ENCODE assay signal across 8 cellular contexts in genomic region chr1:50977575-50978143, GRCh38. TPM values are rescaled to one million over a fixed set of nuclear protein-coding genes. Genes with fewer than 3 reads are reported as not detected.
DNase-seq lines count a peak whose midpoint lies in the region; ATAC-seq and TF ChIP-seq lines count a peak whose summit lies in the region.

No MANE protein-coding gene starts in this region.

- H3K9me3 ChIP-seq in Panc1 (ENCODE audit: control insufficient read depth, insufficient read depth, low read depth, low read length): no peaks in the 10 kb centered on the region
- no peaks in the 10 kb centered on the region for H3K9me3 ChIP-seq in iPS-18c (ENCODE audit: control insufficient read depth, insufficient read depth, low read length)

- peak overlapping the region; percentile 80 to 83 for H3K4me3 ChIP-seq in Panc1 (ENCODE audit: low read depth in 2 of 2, low read length in 2 of 2)
- peak overlapping the region; percentile 82 for H3K4me3 ChIP-seq in brain microvascular endothelial cell (ENCODE audit: low read depth, low read length)
- H3K4me3 ChIP-seq in iPS-18c (ENCODE audit: insufficient read depth, low read depth, low read length): peak overlapping the region; percentile 65
- H3K4me3 ChIP-seq in skeletal muscle cell (ENCODE audit: low read depth, low read length): peak overlapping the region; percentile 79

- H3K36me3 ChIP-seq in Panc1 (ENCODE audit: control insufficient read depth, insufficient read depth, low read length) (peaks cover 5% of the 10 kb centered on the region; the same call in 1 of the 2 replicates), brain microvascular endothelial cell (replicated peaks) (no peaks in the 10 kb centered on the region)

- ATAC-seq in GM18508 (IDR thresholded peaks at IDR 0.05; ENCODE audit: insufficient read depth, unreplicated experiment) (peak; percentile 3), HG02981 (IDR thresholded peaks at IDR 0.05; ENCODE audit: unreplicated experiment) (peak; percentile 53), Panc1 (peak; percentile 85)

- intact Hi-C loops in Panc1 (cut with micrococcal nuclease; ENCODE audit: unreplicated experiment): loop anchor here (2.0 to 10.0 kb wide), 3 partner anchors 67 to 210 kb away; no protein-coding TSS in a partner anchor

- no TSS peak for BruUV-seq in Panc1 (replicated peaks; lab: Mats Ljungman, UMichigan)

- H3K27me3 ChIP-seq in Panc1 (ENCODE audit: control insufficient read depth, insufficient read depth, low read length) (no peaks in the 10 kb centered on the region), brain microvascular endothelial cell (replicated peaks) (no peaks in the 10 kb centered on the region)

- in situ Hi-C loops in Panc1 (cut with HindIII; ENCODE audit: low pct_unique_long_range_greater_than_20kb, low sequenced_read_pairs): no loop called here
- in situ Hi-C loops in brain microvascular endothelial cell (cut with HindIII; ENCODE audit: low pct_ligation_motif_present, low sequenced_read_pairs): no loop called here

- TF ChIP-seq CTCF in Panc1 (IDR thresholded peaks at IDR 0.05): no peak
- no peak for TF ChIP-seq CTCF in brain microvascular endothelial cell (IDR thresholded peaks at IDR 0.05; ENCODE audit: low read depth, low read length, missing control alignments)

- H3K4me1 ChIP-seq in Panc1 (ENCODE audit: control insufficient read depth, insufficient read depth, low read length): peaks cover 50% of the 10 kb centered on the region

- POLR2A ChIA-PET in Panc1 (lab: Charles Lee): interaction anchor here (0.6 to 1.1 kb wide), 4 partner anchors 9 to 212 kb away, joined by 3 to 9 read pairs (median 4); no protein-coding TSS in a partner anchor

- CTCF ChIA-PET in Panc1 (lab: Charles Lee): interaction anchor here (1.0 kb wide), 2 partner anchors 18 to 211 kb away, joined by 3 read pairs; partner anchors contain the start of gene FAF1

- DNase-seq in C1 segment of cervical spinal cord (lab: John Stamatoyannopoulos, UW) (peak in 12 of 14 donors; percentile 12 to 85 (median 42)), Panc1 (ENCODE audit: low read depth, low spot score) (no peak), brain microvascular endothelial cell (no peak), skeletal muscle cell (ENCODE audit: low read depth) (no peak), kidney glomerular epithelial cell (lab: John Stamatoyannopoulos, UW) (no peak)

- H3K27ac ChIP-seq in Panc1 (ENCODE audit: low read length) (peak overlapping the region; percentile 100), brain microvascular endothelial cell (peak overlapping the region; percentile 20)

RNA-seq across cellular contexts. Expression of gene CDKN2C, which starts 7.6 kb away (rescaled TPM):
- total RNA-seq in Panc1 (2021; ENCODE audit: unreplicated experiment): 50.4 TPM
- 32.4 TPM for polyA plus RNA-seq in Panc1 (2012; ENCODE audit: insufficient read length)

RNA-seq across cellular contexts. Expression of gene FAF1, which starts 17.6 kb away (rescaled TPM):
- total RNA-seq in Panc1 (2021; ENCODE audit: unreplicated experiment): 101 TPM
- 39.7 TPM for polyA plus RNA-seq in Panc1 (2012; ENCODE audit: insufficient read length)

Comparison
In these comparisons a context has a peak if more than half of its experiments do, and no peak if none do; other contexts are left out.
1. DNase-seq: peak in C1 segment of cervical spinal cord (12 of 14); none in Panc1 (single experiment), brain microvascular endothelial cell (single experiment), skeletal muscle cell (single experiment) and kidney glomerular epithelial cell (single experiment).
2. ATAC-seq: peak in every context shown above with its lines; median percentile 85 in Panc1; 53 in HG02981; 3 in GM18508.
3. Peak in every context shown above with its lines, with median percentiles within 50 percentile points of each other: H3K4me3 ChIP-seq.